Comparison of ENCODE assay signal across 8 cellular contexts in the genomic region with DNA sequence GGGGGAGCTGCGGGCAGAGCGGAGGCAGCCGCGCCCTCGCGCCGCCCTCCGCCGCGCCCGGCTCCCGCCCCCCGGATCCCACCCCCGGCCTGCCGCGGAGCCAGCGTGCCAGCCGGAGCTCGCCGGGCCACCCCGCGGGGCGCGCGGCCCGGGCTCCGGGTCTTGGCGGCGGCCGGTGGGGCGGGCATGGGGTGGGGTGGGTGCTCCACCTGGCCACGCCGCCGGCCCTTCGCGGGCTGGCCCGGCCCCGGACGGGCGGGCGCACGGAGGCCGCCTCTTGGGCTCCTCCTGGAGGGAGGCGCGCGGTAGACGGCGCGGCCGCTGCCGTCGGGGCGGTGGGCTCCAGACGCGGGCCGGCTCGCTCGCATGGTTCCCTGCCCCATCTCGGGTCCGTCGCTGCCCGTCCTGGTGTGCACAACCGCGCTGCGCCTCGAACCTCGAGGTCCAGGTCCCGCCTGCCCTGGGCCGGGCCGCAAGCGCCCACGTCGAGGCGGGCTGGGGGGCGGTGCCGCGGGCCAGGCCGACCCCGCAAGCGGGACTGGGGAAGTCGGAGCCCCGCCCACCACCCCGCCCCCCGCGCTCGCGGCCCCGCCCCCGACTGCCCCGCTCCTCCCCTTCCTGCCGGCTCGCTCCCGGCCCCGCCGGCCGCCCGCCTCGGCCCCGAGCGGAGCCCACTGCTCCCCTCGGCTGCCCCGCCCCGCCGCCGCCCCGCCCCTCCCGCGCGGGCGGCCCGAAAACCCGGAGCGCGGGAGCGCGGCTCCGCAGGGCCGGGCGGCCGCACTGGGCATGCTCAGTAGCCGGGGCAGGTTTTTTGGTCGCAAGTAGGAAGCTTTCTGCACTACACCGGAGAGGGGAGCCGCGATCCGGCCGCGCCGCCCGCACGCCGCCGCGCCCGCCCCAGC. TPM values are rescaled to one million over a fixed set of nuclear protein-coding genes. Genes with fewer than 3 reads are reported as not detected.
A peak's percentile ranks its signal among the peaks of the same experiment; 100 is the strongest.
DNase-seq lines count a peak whose midpoint lies in the region; ATAC-seq lines count a peak whose summit lies in the region.

A gene with protein sequence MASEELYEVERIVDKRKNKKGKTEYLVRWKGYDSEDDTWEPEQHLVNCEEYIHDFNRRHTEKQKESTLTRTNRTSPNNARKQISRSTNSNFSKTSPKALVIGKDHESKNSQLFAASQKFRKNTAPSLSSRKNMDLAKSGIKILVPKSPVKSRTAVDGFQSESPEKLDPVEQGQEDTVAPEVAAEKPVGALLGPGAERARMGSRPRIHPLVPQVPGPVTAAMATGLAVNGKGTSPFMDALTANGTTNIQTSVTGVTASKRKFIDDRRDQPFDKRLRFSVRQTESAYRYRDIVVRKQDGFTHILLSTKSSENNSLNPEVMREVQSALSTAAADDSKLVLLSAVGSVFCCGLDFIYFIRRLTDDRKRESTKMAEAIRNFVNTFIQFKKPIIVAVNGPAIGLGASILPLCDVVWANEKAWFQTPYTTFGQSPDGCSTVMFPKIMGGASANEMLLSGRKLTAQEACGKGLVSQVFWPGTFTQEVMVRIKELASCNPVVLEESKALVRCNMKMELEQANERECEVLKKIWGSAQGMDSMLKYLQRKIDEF (plus strand): TSS at position 814 of the 902 bp plus-strand sequence. CDS start 380 bp downstream, outside the sequence.

- DNase-seq in AG20443 (ENCODE audit: low spot score) = peak; percentile 98
- peak; percentile 92 for DNase-seq in GM19238 (ENCODE audit: insufficient read length, low spot score)
- peak; percentile 53 for DNase-seq in NCI-H510A (lab: John Stamatoyannopoulos, UW)
- peak; percentile 93 for DNase-seq in activated CD4-positive, alpha-beta T cell treated with anti-CD3 and anti-CD28 coated beads for 36 hours
- peak; percentile 85 to 91 for DNase-seq in left colon
- DNase-seq in stimulated activated CD4-positive, alpha-beta T cell treated with anti-CD3 and anti-CD28 coated beads, Interleukin-1b, Interleukin-23, amount 100 ng/mL, for 4 hours (ENCODE audit: low read depth in 2 of 2) = peak; percentile 81 to 90

- H3K4me1 Mint-ChIP-seq in activated CD4-positive, alpha-beta T cell treated with anti-CD3 and anti-CD28 coated beads for 36 hours = peaks cover 54% of the 10 kb centered on the region

- POLR2A ChIA-PET in activated CD4-positive, alpha-beta T cell treated with anti-CD3 and anti-CD28 coated beads for 36 hours (lab: Charles Lee) = interaction anchor here (1.4 kb wide), 1 partner anchor 14 kb away, joined by 4 read pairs; no protein-coding TSS in a partner anchor

- ATAC-seq in HG03432 (IDR thresholded peaks at IDR 0.05; ENCODE audit: unreplicated experiment) = peak; percentile 70
- peak; percentile 79 for ATAC-seq in activated CD4-positive, alpha-beta T cell treated with anti-CD3 and anti-CD28 coated beads for 36 hours
- peak; percentile 82 for ATAC-seq in left colon

- CTCF ChIA-PET in activated CD4-positive, alpha-beta T cell treated with anti-CD3 and anti-CD28 coated beads for 36 hours (lab: Charles Lee) = interaction anchor here (0.6 kb wide), 1 partner anchor 755 kb away, joined by 3 read pairs; a partner anchor contains a TSS

- H3K27me3 Mint-ChIP-seq in activated CD4-positive, alpha-beta T cell treated with anti-CD3 and anti-CD28 coated beads for 36 hours = peaks cover 11% of the 10 kb centered on the region

- peak within 1 kb of the TSS; percentile 81 for H3K4me3 Mint-ChIP-seq in activated CD4-positive, alpha-beta T cell treated with anti-CD3 and anti-CD28 coated beads for 36 hours

- intact Hi-C loops in activated CD4-positive, alpha-beta T cell treated with anti-CD3 and anti-CD28 coated beads for 36 hours (cut with DNase I, micrococcal nuclease) = loop anchor here (1.0 to 5.0 kb wide), 12 partner anchors 129 to 1709 kb away; a partner anchor contains a TSS
- intact Hi-C loops in left colon (cut with DNase I, micrococcal nuclease) = no loop called here

- peaks cover 15% of the 10 kb centered on the region for H3K36me3 Mint-ChIP-seq in activated CD4-positive, alpha-beta T cell treated with anti-CD3 and anti-CD28 coated beads for 36 hours (ENCODE audit: low read depth)

- peak within 1 kb of the TSS; percentile 92 for H3K27ac Mint-ChIP-seq in activated CD4-positive, alpha-beta T cell treated with anti-CD3 and anti-CD28 coated beads for 36 hours

- peaks cover 19% of the 10 kb centered on the region for H3K9me3 Mint-ChIP-seq in activated CD4-positive, alpha-beta T cell treated with anti-CD3 and anti-CD28 coated beads for 36 hours (ENCODE audit: low read depth)

- peak within 1 kb of the TSS; percentile 42 for H3K27ac ChIP-seq in cingulate gyrus (ENCODE audit: low read depth, low read length)

RNA-seq across cellular contexts. Expression of the gene that starts here (rescaled TPM):
- total RNA-seq in activated CD4-positive, alpha-beta T cell treated with anti-CD3 and anti-CD28 coated beads for 36 hours = 10 to 100 TPM; 22.1 to 33.7 TPM
- total RNA-seq in left colon = 10 to 100 TPM; 56.7 to 56.8 TPM

Comparison
In these comparisons a context has a peak if more than half of its experiments do, and no peak if none do; other contexts are left out.
1. Peak in every context shown above with its lines: DNase-seq, ATAC-seq and H3K27ac ChIP-seq.
2. intact Hi-C loops: an anchor here in activated CD4-positive, alpha-beta T cell treated with anti-CD3 and anti-CD28 coated beads for 36 hours (1.0 to 5.0 kb wide); none called in left colon.